In the genomic region with DNA sequence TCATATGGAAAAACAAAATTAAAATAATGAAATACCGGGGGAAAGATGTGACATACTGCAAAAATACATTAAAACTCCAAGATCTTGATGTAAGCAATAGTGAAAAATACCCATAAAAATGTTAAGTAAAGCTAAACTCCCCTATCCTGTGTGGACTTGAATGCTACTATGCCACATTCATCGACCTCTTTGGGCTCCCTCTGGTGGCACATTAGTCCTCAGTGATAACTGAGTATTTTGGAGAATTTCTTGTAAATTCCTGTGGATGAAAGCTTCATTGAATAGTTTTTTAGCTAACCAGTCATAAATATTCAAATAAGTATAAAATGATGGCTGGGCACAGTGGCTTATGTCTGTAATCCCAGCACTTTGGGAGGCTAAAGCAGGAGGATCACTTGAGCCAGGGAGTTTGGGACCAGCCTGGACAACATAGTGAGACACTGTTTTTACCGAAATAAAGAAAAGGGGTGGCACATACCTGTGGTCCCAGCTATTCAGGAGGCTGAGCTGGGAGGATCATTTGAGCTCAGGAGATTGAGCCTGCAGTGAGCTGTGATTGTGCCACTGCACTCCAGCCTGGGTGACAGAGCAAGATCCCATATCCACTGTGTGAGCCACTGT, we compare ENCODE assay signal across 1 cellular context.
TF ChIP-seq lines count a peak whose summit lies in the region.

No MANE protein-coding gene starts in this region.

TF ChIP-seq in GM12878, 131 proteins besides CTCF, POLR2A, EP300 and RAD21 (continued from another document):
- TF ChIP-seq ATF3 (IDR thresholded peaks at IDR 0.05; ENCODE audit: borderline replicate concordance, extremely low read depth, low read depth, low read length) = no peak
- TF ChIP-seq SMC3 (IDR thresholded peaks at IDR 0.05; ENCODE audit: borderline replicate concordance, low read length) = peak; percentile 90
- TF ChIP-seq RUNX3 (IDR thresholded peaks at IDR 0.05; ENCODE audit: low read length) = 0 out of 2 replicates have a peak, but pooled peaks have one; percentile 10
- TF ChIP-seq TAF1 (IDR thresholded peaks at IDR 0.05; ENCODE audit: borderline replicate concordance, low read depth, low read length) = no peak
- TF ChIP-seq MYC (IDR thresholded peaks at IDR 0.05; ENCODE audit: insufficient read depth, insufficient read length, insufficient replicate concordance, low read length, severe bottlenecking) = no peak
- TF ChIP-seq ZNF207 (IDR thresholded peaks at IDR 0.05; ENCODE audit: borderline replicate concordance) = no peak
- TF ChIP-seq USF2 (IDR thresholded peaks at IDR 0.05; ENCODE audit: borderline replicate concordance, low read depth, low read length) = no peak
- TF ChIP-seq ZNF384 (IDR thresholded peaks at IDR 0.05; ENCODE audit: borderline replicate concordance, low read depth, low read length) = no peak
- TF ChIP-seq ZBTB11 (CRISPR knock-in tag; IDR thresholded peaks at IDR 0.05) = no peak
- TF ChIP-seq CHD1 (IDR thresholded peaks at IDR 0.05; ENCODE audit: low read depth, low read length) = no peak
- TF ChIP-seq, protein P1, sequence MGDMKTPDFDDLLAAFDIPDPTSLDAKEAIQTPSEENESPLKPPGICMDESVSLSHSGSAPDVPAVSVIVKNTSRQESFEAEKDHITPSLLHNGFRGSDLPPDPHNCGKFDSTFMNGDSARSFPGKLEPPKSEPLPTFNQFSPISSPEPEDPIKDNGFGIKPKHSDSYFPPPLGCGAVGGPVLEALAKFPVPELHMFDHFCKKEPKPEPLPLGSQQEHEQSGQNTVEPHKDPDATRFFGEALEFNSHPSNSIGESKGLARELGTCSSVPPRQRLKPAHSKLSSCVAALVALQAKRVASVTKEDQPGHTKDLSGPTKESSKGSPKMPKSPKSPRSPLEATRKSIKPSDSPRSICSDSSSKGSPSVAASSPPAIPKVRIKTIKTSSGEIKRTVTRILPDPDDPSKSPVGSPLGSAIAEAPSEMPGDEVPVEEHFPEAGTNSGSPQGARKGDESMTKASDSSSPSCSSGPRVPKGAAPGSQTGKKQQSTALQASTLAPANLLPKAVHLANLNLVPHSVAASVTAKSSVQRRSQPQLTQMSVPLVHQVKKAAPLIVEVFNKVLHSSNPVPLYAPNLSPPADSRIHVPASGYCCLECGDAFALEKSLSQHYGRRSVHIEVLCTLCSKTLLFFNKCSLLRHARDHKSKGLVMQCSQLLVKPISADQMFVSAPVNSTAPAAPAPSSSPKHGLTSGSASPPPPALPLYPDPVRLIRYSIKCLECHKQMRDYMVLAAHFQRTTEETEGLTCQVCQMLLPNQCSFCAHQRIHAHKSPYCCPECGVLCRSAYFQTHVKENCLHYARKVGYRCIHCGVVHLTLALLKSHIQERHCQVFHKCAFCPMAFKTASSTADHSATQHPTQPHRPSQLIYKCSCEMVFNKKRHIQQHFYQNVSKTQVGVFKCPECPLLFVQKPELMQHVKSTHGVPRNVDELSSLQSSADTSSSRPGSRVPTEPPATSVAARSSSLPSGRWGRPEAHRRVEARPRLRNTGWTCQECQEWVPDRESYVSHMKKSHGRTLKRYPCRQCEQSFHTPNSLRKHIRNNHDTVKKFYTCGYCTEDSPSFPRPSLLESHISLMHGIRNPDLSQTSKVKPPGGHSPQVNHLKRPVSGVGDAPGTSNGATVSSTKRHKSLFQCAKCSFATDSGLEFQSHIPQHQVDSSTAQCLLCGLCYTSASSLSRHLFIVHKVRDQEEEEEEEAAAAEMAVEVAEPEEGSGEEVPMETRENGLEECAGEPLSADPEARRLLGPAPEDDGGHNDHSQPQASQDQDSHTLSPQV (IDR thresholded peaks at IDR 0.05) = no peak
TF ChIP-seq in GM12878: peak in this region for 3.
